Comparison of ENCODE assay signal across 1 cellular context in genomic region chr11:1953489-1954284, GRCh38.
TF ChIP-seq lines count a peak whose summit lies in the region.

No MANE protein-coding gene starts in this region.

TF ChIP-seq in endothelial cell of umbilical vein, 7 proteins besides CTCF, POLR2A, EP300 and RAD21 (continued from another document):
- no peak for TF ChIP-seq JUN (IDR thresholded peaks at IDR 0.05; ENCODE audit: borderline replicate concordance, insufficient read depth, insufficient read length, low read depth)
